ENCODE assay signal across 1 cellular context in genomic region chr12:46384451-46385301, GRCh38.
TF ChIP-seq lines count a peak whose summit lies in the region.

No MANE protein-coding gene starts in this region.

TF ChIP-seq in HepG2, 621 proteins besides CTCF, POLR2A, EP300 and RAD21 (continued from another document and continues in another):
- no peak for TF ChIP-seq HOMEZ (CRISPR knock-in tag; IDR thresholded peaks at IDR 0.05; ENCODE audit: low read depth)
- TF ChIP-seq CHCHD3 (CRISPR knock-in tag; IDR thresholded peaks at IDR 0.05): no peak
- TF ChIP-seq PTBP1 (IDR thresholded peaks at IDR 0.05; ENCODE audit: low read depth, low read length, poor library complexity, severe bottlenecking): no peak
- TF ChIP-seq CREB3 (CRISPR knock-in tag; IDR thresholded peaks at IDR 0.05): no peak
- no peak for TF ChIP-seq ZNF331 (CRISPR knock-in tag; IDR thresholded peaks at IDR 0.05)
- TF ChIP-seq ZNF318 (CRISPR knock-in tag; IDR thresholded peaks at IDR 0.05): no peak
- no peak for TF ChIP-seq ZNF224 (CRISPR knock-in tag; IDR thresholded peaks at IDR 0.05)
- TF ChIP-seq ZNF543 (CRISPR knock-in tag; IDR thresholded peaks at IDR 0.05): no peak
- no peak for TF ChIP-seq GATA4 (IDR thresholded peaks at IDR 0.05; ENCODE audit: borderline replicate concordance, low read depth)
- no peak for TF ChIP-seq GLMP (CRISPR knock-in tag; IDR thresholded peaks at IDR 0.05; ENCODE audit: borderline replicate concordance)
- TF ChIP-seq IKZF4 (CRISPR knock-in tag; IDR thresholded peaks at IDR 0.05; ENCODE audit: borderline replicate concordance, low read depth, not compliant biosample characterization): no peak
- TF ChIP-seq ZNF530 (CRISPR knock-in tag; IDR thresholded peaks at IDR 0.05; ENCODE audit: low read depth): no peak
- peak; percentile 45; the same call in 1 of the 2 replicates for TF ChIP-seq ELF3 (CRISPR knock-in tag; IDR thresholded peaks at IDR 0.05)
- no peak for TF ChIP-seq TFDP1 (CRISPR knock-in tag; IDR thresholded peaks at IDR 0.05; ENCODE audit: borderline replicate concordance)
- no peak for TF ChIP-seq TEF (CRISPR knock-in tag; IDR thresholded peaks at IDR 0.05)
- no peak for TF ChIP-seq NR2F2 (IDR thresholded peaks at IDR 0.05; ENCODE audit: borderline replicate concordance, low read depth)
- no peak for TF ChIP-seq MZF1 (CRISPR knock-in tag; IDR thresholded peaks at IDR 0.05; ENCODE audit: borderline replicate concordance)
- no peak for TF ChIP-seq JARID2 (CRISPR knock-in tag; IDR thresholded peaks at IDR 0.05; ENCODE audit: insufficient replicate concordance)
- no peak for TF ChIP-seq PBX3 (CRISPR knock-in tag; IDR thresholded peaks at IDR 0.05; ENCODE audit: borderline replicate concordance)
- TF ChIP-seq MXD1 (CRISPR knock-in tag; IDR thresholded peaks at IDR 0.05): no peak
- no peak for TF ChIP-seq ZNF260 (CRISPR knock-in tag; IDR thresholded peaks at IDR 0.05; ENCODE audit: borderline replicate concordance, low read depth)
- TF ChIP-seq POLR2AphosphoS5 (IDR thresholded peaks at IDR 0.05; ENCODE audit: low read depth, low read length): peak; percentile 26; the same call in 1 of the 2 replicates
- TF ChIP-seq SKI (IDR thresholded peaks at IDR 0.05; ENCODE audit: partially characterized antibody): no peak
- peak; percentile 51 for TF ChIP-seq GATAD2A (CRISPR knock-in tag; IDR thresholded peaks at IDR 0.05)
- peak; percentile 59 for TF ChIP-seq RARA (CRISPR knock-in tag; IDR thresholded peaks at IDR 0.05)
- TF ChIP-seq ZNF234 (CRISPR knock-in tag; conservative IDR thresholded peaks at IDR 0.05): no peak
- no peak for TF ChIP-seq PRPF4 (IDR thresholded peaks at IDR 0.05; ENCODE audit: low read depth, low read length, poor library complexity, severe bottlenecking)
- TF ChIP-seq AGO1 (IDR thresholded peaks at IDR 0.05; ENCODE audit: low read depth, low read length, poor library complexity, severe bottlenecking): no peak
- peak; percentile 53; the same call in 1 of the 2 replicates for TF ChIP-seq MED1 (CRISPR knock-in tag; IDR thresholded peaks at IDR 0.05)
- no peak for TF ChIP-seq RFXAP (CRISPR knock-in tag; IDR thresholded peaks at IDR 0.05; ENCODE audit: borderline replicate concordance)
- TF ChIP-seq ZNF629 (CRISPR knock-in tag; conservative IDR thresholded peaks at IDR 0.05): no peak
- TF ChIP-seq ZNF547 (CRISPR knock-in tag; IDR thresholded peaks at IDR 0.05): no peak
- no peak for TF ChIP-seq SATB2 (CRISPR knock-in tag; IDR thresholded peaks at IDR 0.05)
- TF ChIP-seq E2F1 (CRISPR knock-in tag; IDR thresholded peaks at IDR 0.05): peak; percentile 15; the same call in 1 of the 2 replicates
- no peak for TF ChIP-seq ZFP36 (IDR thresholded peaks at IDR 0.05; ENCODE audit: borderline replicate concordance, low read depth, low read length, partially characterized antibody)
- no peak for TF ChIP-seq DDIT3 (CRISPR knock-in tag; IDR thresholded peaks at IDR 0.05)
- TF ChIP-seq POLR2G (IDR thresholded peaks at IDR 0.05; ENCODE audit: low read depth, low read length): peak; percentile 14; the same call in 1 of the 2 replicates
- TF ChIP-seq ZBTB43 (CRISPR knock-in tag; conservative IDR thresholded peaks at IDR 0.05): no peak
- no peak for TF ChIP-seq ZNF580 (CRISPR knock-in tag; IDR thresholded peaks at IDR 0.05; ENCODE audit: borderline replicate concordance, low read depth)
- no peak for TF ChIP-seq ZNF549 (CRISPR knock-in tag; IDR thresholded peaks at IDR 0.05)
- no peak for TF ChIP-seq TGIF2 (CRISPR knock-in tag; IDR thresholded peaks at IDR 0.05)
- TF ChIP-seq MYPOP (CRISPR knock-in tag; IDR thresholded peaks at IDR 0.05): no peak
